30 cellular contexts compared by ENCODE assay signal in genomic region chr15:54962637-54963036, GRCh38.
"Had no signal": no experiment of that assay in that cellular context is flagged by ENCODE, and none has a peak within 500 bp of the region (broad histone marks: within the 10 kb centered on the region; RNA-seq: fewer than 3 reads in every experiment).

No MANE protein-coding gene starts in this region.

- H3K27me3 ChIP-seq: left lung, pancreas, stomach, testis, tibial nerve, uterus had no signal

- H3K36me3 ChIP-seq: left lung, lower lobe of right lung, pancreas, prostate gland, stomach, tibial nerve, uterus had no signal

- H3K27ac Mint-ChIP-seq: immature natural killer cell; naive thymus-derived CD8-positive, alpha-beta T cell; nephron; stimulated activated naive B cell treated with anti-CD40 and anti-IgM and Interleukin-4, amounts not matched to agents 10 μg/mL and 1 μg/mL and 100 μg/mL, for 72 hours; type B pancreatic cell had no signal

- ATAC-seq: left colon; left lung; lower lobe of right lung; naive thymus-derived CD8-positive, alpha-beta T cell; pancreas; right cardiac atrium; sciatic nerve; stimulated activated naive B cell treated with anti-CD40 and anti-IgM and Interleukin-4, amounts not matched to agents 10 μg/mL and 1 μg/mL and 100 μg/mL, for 72 hours; stimulated activated naive CD8-positive, alpha-beta T cell treated with anti-CD3 and anti-CD28 coated beads, Interleukin-15, Interleukin-2, amounts not matched to agents 100 U/mL and 50 U/mL, for 24 hours had no signal

- H3K4me1 Mint-ChIP-seq: naive thymus-derived CD8-positive, alpha-beta T cell; nephron; stimulated activated naive B cell treated with anti-CD40 and anti-IgM and Interleukin-4, amounts not matched to agents 10 μg/mL and 1 μg/mL and 100 μg/mL, for 72 hours had no signal

- H3K4me3 ChIP-seq: left lung, lower lobe of right lung, pancreas, prostate gland, skin epidermis, stomach, testis, tibial nerve, uterus had no signal

- H3K9me3 Mint-ChIP-seq: type B pancreatic cell had no signal

- H3K27ac ChIP-seq: left lung, lower lobe of right lung, pancreas, prostate gland, skin epidermis, stomach, testis, tibial nerve, uterus had no signal

- H3K27me3 Mint-ChIP-seq: stimulated activated naive B cell treated with anti-CD40 and anti-IgM and Interleukin-4, amounts not matched to agents 10 μg/mL and 1 μg/mL and 100 μg/mL, for 72 hours; type B pancreatic cell had no signal

- H3K9me3 ChIP-seq: prostate gland, testis had no signal

- H3K36me3 Mint-ChIP-seq: stimulated activated naive B cell treated with anti-CD40 and anti-IgM and Interleukin-4, amounts not matched to agents 10 μg/mL and 1 μg/mL and 100 μg/mL, for 72 hours; type B pancreatic cell had no signal

- DNase-seq: hippocampal formation; immature natural killer cell; kidney; left colon; left lung; lower lobe of right lung; mammary epithelial cell; mesenchymal stem cell; naive thymus-derived CD8-positive, alpha-beta T cell; nucleus accumbens; pancreas; posterior cingulate gyrus; retina; right cardiac atrium; stimulated activated CD4-positive, alpha-beta T cell treated with anti-CD3 and anti-CD28 coated beads, Interleukin-12 subunit alpha, Interleukin-12 subunit beta, amount 100 ng/mL, for 4 hours; stimulated activated CD4-positive, alpha-beta T cell treated with anti-CD3 and anti-CD28 coated beads, Interleukin-15, amount 100 ng/mL, for 24 hours; stimulated activated CD4-positive, alpha-beta T cell treated with anti-CD3 and anti-CD28 coated beads, Interleukin-2, amount 100 ng/mL, for 24 hours; stimulated activated CD4-positive, alpha-beta T cell treated with anti-CD3 and anti-CD28 coated beads, Interleukin-4, amount 100 ng/mL, for 1 hour; stimulated activated naive B cell treated with anti-CD40 and anti-IgM and Interleukin-4, amounts not matched to agents 10 μg/mL and 1 μg/mL and 100 μg/mL, for 72 hours; stimulated activated naive CD8-positive, alpha-beta T cell treated with anti-CD3 and anti-CD28 coated beads, Interleukin-15, Interleukin-2, amounts not matched to agents 100 U/mL and 50 U/mL, for 24 hours; stomach; testis; uterus had no signal

- H3K4me3 Mint-ChIP-seq: immature natural killer cell; naive thymus-derived CD8-positive, alpha-beta T cell; nephron; neural crest cell; stimulated activated naive B cell treated with anti-CD40 and anti-IgM and Interleukin-4, amounts not matched to agents 10 μg/mL and 1 μg/mL and 100 μg/mL, for 72 hours; type B pancreatic cell had no signal

- H3K4me1 ChIP-seq: left lung, lower lobe of right lung, pancreas, prostate gland, stomach, testis, tibial nerve, uterus had no signal
